15 cellular contexts compared by ENCODE assay signal in the genomic region with DNA sequence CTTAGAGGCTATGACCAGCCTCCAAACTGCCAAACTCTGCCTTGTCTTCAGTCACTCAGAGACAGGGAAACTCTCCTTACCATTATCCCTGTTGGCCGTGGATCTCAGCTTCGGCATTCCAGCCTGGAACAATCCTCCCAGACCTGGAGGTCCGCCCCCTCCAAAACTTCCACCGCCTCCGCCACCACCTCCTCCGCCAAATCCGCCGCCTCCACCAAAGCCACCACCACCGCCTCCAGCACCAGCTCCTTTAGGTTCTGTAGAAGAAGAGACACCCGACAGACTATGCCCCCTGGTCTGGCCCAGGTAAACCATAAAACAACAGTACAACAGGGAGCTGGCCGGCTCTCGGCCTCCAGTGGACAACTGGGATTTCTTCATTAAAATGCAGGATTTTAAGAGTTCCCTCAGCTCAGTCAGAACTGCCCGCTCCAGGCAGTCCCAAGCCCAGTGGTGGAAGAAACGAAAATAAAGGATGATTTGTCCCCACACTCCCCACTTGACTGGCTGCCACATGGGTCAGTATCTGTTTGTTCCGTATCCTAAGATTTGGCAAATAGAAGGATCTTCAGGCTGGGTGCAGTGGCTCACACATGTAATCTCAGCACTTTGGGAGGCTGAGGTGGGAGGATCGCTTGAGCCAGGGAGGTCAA. TPM values are rescaled to one million over a fixed set of nuclear protein-coding genes. Genes with fewer than 3 reads are reported as not detected.
DNase-seq lines count a peak whose midpoint lies in the region; ATAC-seq and TF ChIP-seq lines count a peak whose summit lies in the region.
"Had no signal": no experiment of that assay in that cellular context is flagged by ENCODE, and none has a peak within 500 bp of the region (broad histone marks: within the 10 kb centered on the region; RNA-seq: fewer than 3 reads in every experiment).

No MANE protein-coding gene starts in this region.

- peaks cover 52% of the 10 kb centered on the region for H3K4me1 ChIP-seq in CD8-positive, alpha-beta memory T cell (ENCODE audit: insufficient read depth, low read length)

- peaks cover 24 to 98% (median 33%) of the 10 kb centered on the region in 3 donors for H3K36me3 Mint-ChIP-seq in CD8-positive, alpha-beta memory T cell
- H3K36me3 Mint-ChIP-seq in T-helper 17 cell (ENCODE audit: low read depth) (peaks cover 10% of the 10 kb centered on the region), neural crest cell (ENCODE audit: low read depth) (peaks cover 23% of the 10 kb centered on the region)
- peaks cover 100% of the 10 kb centered on the region for H3K36me3 Mint-ChIP-seq in effector memory CD8-positive, alpha-beta T cell (ENCODE audit: insufficient read depth)

- H3K4me3 ChIP-seq in CD8-positive, alpha-beta memory T cell (ENCODE audit: low read length): no peak overlapping the region
- H3K4me3 ChIP-seq: esophagus squamous epithelium had no signal

- peaks cover 65% of the 10 kb centered on the region for H3K36me3 ChIP-seq in CD8-positive, alpha-beta memory T cell (ENCODE audit: insufficient read depth, low read length)

- H3K9me3 Mint-ChIP-seq in CD8-positive, alpha-beta memory T cell: no peaks in the 10 kb centered on the region
- no peaks in the 10 kb centered on the region for H3K9me3 Mint-ChIP-seq in effector memory CD8-positive, alpha-beta T cell
- H3K9me3 Mint-ChIP-seq in neural crest cell: no peaks in the 10 kb centered on the region

- TF ChIP-seq CTCF in neural crest cell (conservative IDR thresholded peaks at IDR 0.05) (no peak), GM20000 (IDR thresholded peaks at IDR 0.05; ENCODE audit: extremely low read depth, missing control alignments) (no peak)

- H3K27me3 ChIP-seq in CD8-positive, alpha-beta memory T cell (ENCODE audit: insufficient read depth, low read length, poor library complexity, severe bottlenecking): no peaks in the 10 kb centered on the region
- H3K27me3 ChIP-seq: esophagus squamous epithelium had no signal

- ATAC-seq in T-helper 17 cell: no peak
- ATAC-seq in effector memory CD8-positive, alpha-beta T cell (replicated peaks): no peak
- no peak for ATAC-seq in HG02798 (IDR thresholded peaks at IDR 0.05; ENCODE audit: poor library complexity, unreplicated experiment)
- ATAC-seq: sciatic nerve had no signal

- intact Hi-C loops in posterior vena cava (cut with DNase I): no loop called here

- no peaks in the 10 kb centered on the region for H3K27me3 Mint-ChIP-seq in CD8-positive, alpha-beta memory T cell
- H3K27me3 Mint-ChIP-seq in T-helper 17 cell (no peaks in the 10 kb centered on the region), neural crest cell (ENCODE audit: low read depth) (no peaks in the 10 kb centered on the region)
- H3K27me3 Mint-ChIP-seq in effector memory CD8-positive, alpha-beta T cell: no peaks in the 10 kb centered on the region

- no peak overlapping the region for H3K27ac ChIP-seq in CD8-positive, alpha-beta memory T cell (ENCODE audit: low read depth, low read length)

- POLR2A ChIA-PET in CD8-positive, alpha-beta memory T cell (lab: Charles Lee): interaction anchor here (0.6 to 0.7 kb wide), 3 partner anchors 11 to 626 kb away, joined by 3 to 4 read pairs (median 3); no protein-coding TSS in a partner anchor

- CTCF ChIA-PET in CD8-positive, alpha-beta memory T cell (lab: Charles Lee): interaction anchor here (0.7 to 15.4 kb wide), 7 partner anchors 14 to 110 kb away, joined by 3 to 167 read pairs (median 4); a partner anchor contains a TSS

- H3K4me1 Mint-ChIP-seq in CD8-positive, alpha-beta memory T cell: peaks cover 67 to 88% (median 83%) of the 10 kb centered on the region in 3 donors
- peaks cover 25% of the 10 kb centered on the region for H3K4me1 Mint-ChIP-seq in T-helper 17 cell
- peaks cover 36 to 69% of the 10 kb centered on the region in 2 donors for H3K4me1 Mint-ChIP-seq in effector memory CD8-positive, alpha-beta T cell (ENCODE audit: low read depth in 2 of 2)
- peaks cover 4% of the 10 kb centered on the region for H3K4me1 Mint-ChIP-seq in neural crest cell

- H3K9me3 ChIP-seq in CD8-positive, alpha-beta memory T cell (ENCODE audit: low read length): no peaks in the 10 kb centered on the region
- H3K9me3 ChIP-seq in T-helper 17 cell (ENCODE audit: control insufficient read depth, low read length, poor library complexity, severe bottlenecking): no peaks in the 10 kb centered on the region
- H3K9me3 ChIP-seq: esophagus squamous epithelium had no signal

- no peak for DNase-seq in CD8-positive, alpha-beta memory T cell
- DNase-seq in T-helper 17 cell: no peak
- no peak for DNase-seq in effector memory CD8-positive, alpha-beta T cell
- DNase-seq in neural crest cell (ENCODE audit: low read depth, low spot score): no peak
- no peak for DNase-seq in posterior vena cava (ENCODE audit: low spot score)
- no peak for DNase-seq in GM20000 (ENCODE audit: low spot score)
- DNase-seq: activated CD4-positive, alpha-beta T cell treated with anti-CD3 and anti-CD28 coated beads for 1 hour; dermis blood vessel endothelial cell; esophagus squamous epithelium; HCEC 1CT; NCI-H446 treated with DMSO at 0.1 percent for 48 hours; Right ventricle myocardium superior; stimulated activated CD4-positive, alpha-beta T cell treated with anti-CD3 and anti-CD28 coated beads, Interleukin-2, amount 100 ng/mL, for 24 hours had no signal

- H3K27ac Mint-ChIP-seq in CD8-positive, alpha-beta memory T cell: peak overlapping the region; percentile 10 to 88 (median 78)
- H3K27ac Mint-ChIP-seq in T-helper 17 cell: peak overlapping the region; percentile 90
- H3K27ac Mint-ChIP-seq in effector memory CD8-positive, alpha-beta T cell: peak overlapping the region; percentile 22 to 93
- H3K27ac Mint-ChIP-seq in neural crest cell (ENCODE audit: unreplicated experiment): peak overlapping the region; percentile 28

- H3K4me3 Mint-ChIP-seq in CD8-positive, alpha-beta memory T cell: no peak overlapping the region
- H3K4me3 Mint-ChIP-seq in T-helper 17 cell (no peak overlapping the region), neural crest cell (no peak overlapping the region)
- H3K4me3 Mint-ChIP-seq in effector memory CD8-positive, alpha-beta T cell: peak overlapping the region in 1 of 2 donors; percentile 5

RNA-seq across cellular contexts. Expression of a gene that starts 22.4 kb away (rescaled TPM):
- 100 to 1,000 TPM; 317 to 326 TPM for total RNA-seq in CD8-positive, alpha-beta memory T cell
- 200 TPM for polyA plus RNA-seq in CD8-positive, alpha-beta memory T cell
- 100 to 1,000 TPM; 368 to 424 TPM for total RNA-seq in T-helper 17 cell
- total RNA-seq in neural crest cell: 19.2 and 20.1 TPM in 2 replicates
- 10 to 100 TPM; 59.9 to 65.1 TPM for total RNA-seq in posterior vena cava

Comparison
In these comparisons a context has a peak if more than half of its experiments do, and no peak if none do; other contexts are left out.
1. H3K27ac Mint-ChIP-seq: peak in every context shown above with its lines; median percentile 90 in T-helper 17 cell; 78 in CD8-positive, alpha-beta memory T cell; 58 in effector memory CD8-positive, alpha-beta T cell; 28 in neural crest cell.
2. RNA of a gene that starts 22.4 kb away (total RNA-seq): 368 to 424 TPM in T-helper 17 cell and 317 to 326 TPM in CD8-positive, alpha-beta memory T cell; 59.9 to 65.1 TPM in posterior vena cava and 19.2 to 20.1 TPM in neural crest cell; every median in the first group is over 4 times any median in the second.